Comparison of ENCODE assay signal across 21 cellular contexts in the genomic region with DNA sequence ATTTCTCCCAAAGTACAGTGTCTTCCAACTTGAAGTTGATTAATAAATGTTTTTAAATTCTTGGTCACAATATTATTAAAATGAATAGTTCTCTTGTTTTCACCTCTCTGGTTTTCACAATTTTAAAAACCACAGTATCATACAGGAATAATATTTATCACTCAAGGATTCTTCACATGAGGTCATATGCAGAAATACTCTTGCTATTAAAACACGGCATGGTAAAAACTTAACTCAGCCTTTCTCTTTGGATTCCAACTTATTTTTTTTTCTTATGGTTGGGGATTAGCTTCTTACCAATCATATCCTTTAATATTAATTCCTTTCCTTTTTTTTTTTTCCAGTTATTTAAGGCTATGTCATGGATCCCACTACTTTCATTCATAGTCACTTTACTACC.
"Had no signal": no experiment of that assay in that cellular context is flagged by ENCODE, and none has a peak within 500 bp of the region (broad histone marks: within the 10 kb centered on the region; RNA-seq: fewer than 3 reads in every experiment).

No MANE protein-coding gene starts in this region.

- H3K4me1 Mint-ChIP-seq: activated B cell treated with CpG ODN at 0.5 μM for 24 hours, memory B cell had no signal

- H3K27me3 ChIP-seq: spleen, stomach, testis, upper lobe of left lung had no signal

- H3K4me1 ChIP-seq: left ventricle myocardium inferior, prostate gland, spleen, stomach, testis, upper lobe of left lung had no signal

- H3K9me3 Mint-ChIP-seq: activated B cell treated with CpG ODN at 0.5 μM for 24 hours; activated CD4-positive, alpha-beta T cell treated with anti-CD3 and anti-CD28 coated beads, Interleukin-2, amount 10 ng/mL, durations not matched to agents 24 days and 14 days; activated naive CD4-positive, alpha-beta T cell treated with anti-CD3 and anti-CD28 coated beads, Interleukin-2, amount 50 U/mL, for 72 hours; activated T-cell treated with anti-CD3 and anti-CD28 coated beads, Interleukin-2, amount 50 U/mL, for 72 hours; memory B cell; natural killer cell treated with Interleukin-12 subunit alpha and Interleukin-12 subunit beta and Interleukin-15 and Interleukin-18, amount 100 ng/mL, for 72 hours; T-helper 2 cell treated with Interferon-gamma antibody and Interleukin-4, amounts not matched to agents 5 μg/mL and 100 μg/mL, for 36 hours had no signal

- H3K36me3 ChIP-seq: prostate gland, spleen, stomach, upper lobe of left lung had no signal

- H3K4me3 Mint-ChIP-seq: activated B cell treated with CpG ODN at 0.5 μM for 24 hours; activated CD4-positive, alpha-beta T cell treated with anti-CD3 and anti-CD28 coated beads, Interleukin-2, amount 10 ng/mL, durations not matched to agents 24 days and 14 days; activated CD8-positive, alpha-beta T cell treated with anti-CD3 and anti-CD28 coated beads, Interleukin-2, amount 10 ng/mL, durations not matched to agents 7 days and 5 days; activated T-cell treated with anti-CD3 and anti-CD28 coated beads, Interleukin-2, amount 50 U/mL, for 72 hours; memory B cell; natural killer cell treated with Interleukin-12 subunit alpha and Interleukin-12 subunit beta and Interleukin-15 and Interleukin-18, amount 100 ng/mL, for 72 hours; T-helper 2 cell treated with Interferon-gamma antibody and Interleukin-4, amounts not matched to agents 5 μg/mL and 100 μg/mL, for 36 hours had no signal

- H3K27ac ChIP-seq: left ventricle myocardium inferior, prostate gland, spleen, stomach, testis, upper lobe of left lung had no signal

- H3K27ac Mint-ChIP-seq: activated B cell treated with CpG ODN at 0.5 μM for 24 hours; activated CD4-positive, alpha-beta T cell treated with anti-CD3 and anti-CD28 coated beads, Interleukin-2, amount 10 ng/mL, durations not matched to agents 24 days and 14 days; activated CD8-positive, alpha-beta T cell treated with anti-CD3 and anti-CD28 coated beads, Interleukin-2, amount 10 ng/mL, durations not matched to agents 7 days and 5 days; activated naive CD4-positive, alpha-beta T cell treated with anti-CD3 and anti-CD28 coated beads, Interleukin-2, amount 50 U/mL, for 72 hours; activated T-cell treated with anti-CD3 and anti-CD28 coated beads, Interleukin-2, amount 50 U/mL, for 72 hours; memory B cell; natural killer cell treated with Interleukin-12 subunit alpha and Interleukin-12 subunit beta and Interleukin-15 and Interleukin-18, amount 100 ng/mL, for 72 hours; T-helper 2 cell treated with Interferon-gamma antibody and Interleukin-4, amounts not matched to agents 5 μg/mL and 100 μg/mL, for 36 hours had no signal

- H3K36me3 Mint-ChIP-seq: natural killer cell treated with Interleukin-12 subunit alpha and Interleukin-12 subunit beta and Interleukin-15 and Interleukin-18, amount 100 ng/mL, for 72 hours had no signal

- ATAC-seq: activated CD8-positive, alpha-beta T cell treated with anti-CD3 and anti-CD28 coated beads, Interleukin-2, amount 10 ng/mL, durations not matched to agents 7 days and 5 days; activated naive CD4-positive, alpha-beta T cell treated with anti-CD3 and anti-CD28 coated beads, Interleukin-2, amount 50 U/mL, for 72 hours; activated T-cell treated with anti-CD3 and anti-CD28 coated beads, Interleukin-2, amount 50 U/mL, for 72 hours; natural killer cell treated with Interleukin-12 subunit alpha and Interleukin-12 subunit beta and Interleukin-15 and Interleukin-18, amount 100 ng/mL, for 72 hours; right cardiac atrium had no signal

- H3K9me3 ChIP-seq: left ventricle myocardium inferior, prostate gland, spleen, stomach, testis, upper lobe of left lung had no signal

- H3K27me3 Mint-ChIP-seq: activated B cell treated with CpG ODN at 0.5 μM for 24 hours; activated CD4-positive, alpha-beta T cell treated with anti-CD3 and anti-CD28 coated beads, Interleukin-2, amount 10 ng/mL, durations not matched to agents 24 days and 14 days; memory B cell had no signal

- H3K4me3 ChIP-seq: left ventricle myocardium inferior, prostate gland, spleen, stomach, testis, upper lobe of left lung had no signal

- DNase-seq: activated B cell treated with CpG ODN at 0.5 μM for 24 hours; activated CD4-positive, alpha-beta T cell treated with anti-CD3 and anti-CD28 coated beads, Interleukin-2, amount 10 ng/mL, durations not matched to agents 24 days and 14 days; activated CD8-positive, alpha-beta memory T cell treated with anti-CD3 and anti-CD28 coated beads, Interleukin-2, amount 50 U/mL, for 48 hours; activated CD8-positive, alpha-beta T cell treated with anti-CD3 and anti-CD28 coated beads, Interleukin-2, amount 10 ng/mL, durations not matched to agents 7 days and 5 days; activated gamma-delta T cell; activated T-cell treated with anti-CD3 and anti-CD28 coated beads, Interleukin-2, amount 50 U/mL, for 72 hours; anterior cingulate cortex; hippocampal formation; left ventricle myocardium inferior; nucleus accumbens; right cardiac atrium; spleen; stimulated activated CD4-positive, alpha-beta T cell treated with anti-CD3 and anti-CD28 coated beads, Interleukin-1b, Interleukin-23, amount 100 ng/mL, for 48 hours; stomach; testis; upper lobe of left lung had no signal
